ENCODE assay signal across 1 cellular context in genomic region chr5:60944904-60945759, GRCh38.
TF ChIP-seq lines count a peak whose summit lies in the region.

TSS of gene ERCC8 (minus strand) at chr5:60945070. CDS start at chr5:60945008, 62 bp downstream.
A gene with protein sequence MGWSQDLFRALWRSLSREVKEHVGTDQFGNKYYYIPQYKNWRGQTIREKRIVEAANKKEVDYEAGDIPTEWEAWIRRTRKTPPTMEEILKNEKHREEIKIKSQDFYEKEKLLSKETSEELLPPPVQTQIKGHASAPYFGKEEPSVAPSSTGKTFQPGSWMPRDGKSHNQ (plus strand): TSS chr5:60945205. CDS start chr5:60945256, 51 bp downstream.

TF ChIP-seq in SK-N-SH treated with all-trans-retinoic acid at 6 μM for 48 hours, 23 proteins besides CTCF, POLR2A, EP300 and RAD21 (continued from another document):
- no peak for TF ChIP-seq POU6F1 (CRISPR knock-in tag; IDR thresholded peaks at IDR 0.05; ENCODE audit: borderline replicate concordance, low read depth)
TF ChIP-seq in SK-N-SH treated with all-trans-retinoic acid at 6 μM for 48 hours: peak in this region for 0.
